12 cellular contexts compared by ENCODE assay signal in the genomic region with DNA sequence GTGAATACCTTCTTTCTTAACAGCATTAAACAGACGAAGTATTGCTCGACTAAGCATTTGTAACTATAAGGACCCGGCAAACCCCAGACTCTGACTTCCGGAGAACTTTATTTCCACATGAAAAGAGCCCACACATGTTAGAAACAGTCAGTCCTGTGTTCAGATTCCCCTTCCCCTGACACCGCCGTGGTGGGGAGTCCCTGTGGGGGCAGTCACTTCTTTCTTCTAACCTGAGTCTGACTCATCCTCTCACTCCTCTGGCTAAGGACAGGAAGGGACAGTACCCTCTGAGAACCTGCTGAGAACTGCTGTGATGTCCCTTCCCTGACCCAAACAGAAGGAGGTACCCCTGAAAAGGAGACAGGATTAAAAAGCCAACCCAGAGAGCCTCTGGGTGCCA.
DNase-seq lines count a peak whose midpoint lies in the region; ATAC-seq and TF ChIP-seq lines count a peak whose summit lies in the region.
"Had no signal": no experiment of that assay in that cellular context is flagged by ENCODE, and none has a peak within 500 bp of the region (broad histone marks: within the 10 kb centered on the region; RNA-seq: fewer than 3 reads in every experiment).

No MANE protein-coding gene starts in this region.

- no peaks in the 10 kb centered on the region for H3K36me3 ChIP-seq in hepatocyte (replicated peaks; ENCODE audit: insufficient read depth, low read depth)
- peaks cover 0 to under 1% (median 0%) of the 10 kb centered on the region in 6 donors for H3K36me3 ChIP-seq in spleen
- H3K36me3 ChIP-seq: heart right ventricle had no signal

- H3K27ac ChIP-seq in hepatocyte (peak overlapping the region; percentile 77), spleen (no peak overlapping the region)
- H3K27ac ChIP-seq: heart right ventricle, HL-60 had no signal

- peaks cover 42% of the 10 kb centered on the region for H3K4me1 ChIP-seq in hepatocyte (ENCODE audit: insufficient read depth)
- H3K4me1 ChIP-seq in spleen, result peaks cover 3 to 61% (median 43%) of the 10 kb centered on the region in 6 donors

- H3K4me3 ChIP-seq in hepatocyte (no peak overlapping the region), spleen (no peak overlapping the region)
- H3K4me3 ChIP-seq: heart right ventricle had no signal

- H3K9me2 ChIP-seq in hepatocyte (replicated peaks; ENCODE audit: insufficient read depth), result no peaks in the 10 kb centered on the region

- no peak overlapping the region for H2AFZ ChIP-seq in hepatocyte

- ATAC-seq in HG03025 (IDR thresholded peaks at IDR 0.05; ENCODE audit: low FRiP score, unreplicated experiment), result no peak

- 80% methylated on average over 6 of the region's 6 CpGs for WGBS in hepatocyte (ENCODE audit: low lambda C conversion rate, missing lambda C conversion rate)
- 50 to 69% (median 64%) methylated on average over 6 of the region's 6 CpGs for WGBS in spleen, 5 donors

- TF ChIP-seq POLR2A in spleen (IDR thresholded peaks at IDR 0.05), result no peak

- DNase-seq in GM20000 (ENCODE audit: low spot score), result peak; percentile 73
- DNase-seq in activated CD4-positive, alpha-beta T cell treated with anti-CD3 and anti-CD28 coated beads for 4 hours, result peak; percentile 19 to 22
- no peak for DNase-seq in hepatocyte (ENCODE audit: low spot score)
- peak; percentile 24 for DNase-seq in stimulated activated CD8-positive, alpha-beta memory T cell treated with anti-CD3 and anti-CD28 coated beads, Interleukin-4, amount 100 ng/mL, for 24 hours (ENCODE audit: low read depth)
- no peak for DNase-seq in spleen
- DNase-seq in DMS 273 (lab: John Stamatoyannopoulos, UW; ENCODE audit: unreplicated experiment), result no peak
- no peak for DNase-seq in HT-29 (ENCODE audit: low spot score)
- DNase-seq: heart right ventricle, NCI-H226, substantia nigra had no signal

- TF ChIP-seq CTCF in GM20000 (IDR thresholded peaks at IDR 0.05; ENCODE audit: extremely low read depth, missing control alignments), result no peak
- TF ChIP-seq CTCF in hepatocyte (IDR thresholded peaks at IDR 0.05; ENCODE audit: poor library complexity), result no peak
- TF ChIP-seq CTCF in spleen (IDR thresholded peaks at IDR 0.05 in 8 of 11, conservative IDR thresholded peaks at IDR 0.05 in 3 of 11), result no peak

- intact Hi-C loops in spleen (cut with DNase I; ENCODE audit: low total_unique reads), result no loop called here

- H3K9me3 ChIP-seq in hepatocyte (ENCODE audit: low read depth) (no peaks in the 10 kb centered on the region), spleen (peaks cover 0 to 3% (median 0%) of the 10 kb centered on the region in 8 donors)
- H3K9me3 ChIP-seq: heart right ventricle had no signal

- H3K27me3 ChIP-seq in hepatocyte (no peaks in the 10 kb centered on the region), spleen (replicated peaks in 1 of 7) (no peaks in the 10 kb centered on the region)
- H3K27me3 ChIP-seq: heart right ventricle had no signal

- no peak overlapping the region for H3K4me2 ChIP-seq in hepatocyte

- peaks cover 2% of the 10 kb centered on the region for H3K79me2 ChIP-seq in hepatocyte

- H4K20me1 ChIP-seq in hepatocyte (ENCODE audit: insufficient read depth, poor library complexity, severe bottlenecking), result no peaks in the 10 kb centered on the region

Comparison
In these comparisons a context has a peak if more than half of its experiments do, and no peak if none do; other contexts are left out.
1. DNase-seq: peak in GM20000 (single experiment), activated CD4-positive, alpha-beta T cell treated with anti-CD3 and anti-CD28 coated beads for 4 hours (2 of 2) and stimulated activated CD8-positive, alpha-beta memory T cell treated with anti-CD3 and anti-CD28 coated beads, Interleukin-4, amount 100 ng/mL, for 24 hours (single experiment); none in hepatocyte (single experiment), spleen (single experiment), DMS 273 (single experiment) and HT-29 (single experiment).